In genomic region chr1:41888756-41889155, GRCh38 we compare ENCODE assay signal across 1 cellular context.
TF ChIP-seq lines count a peak whose summit lies in the region.

No MANE protein-coding gene starts in this region.

TF ChIP-seq in K562, 482 proteins besides CTCF, POLR2A, EP300 and RAD21 (continued from another document):
- peak; percentile 92 for TF ChIP-seq ZBTB26 (CRISPR knock-in tag; IDR thresholded peaks at IDR 0.05)
- 0 out of 4 replicates have a peak, but pooled peaks of 1 of the 2 experiments have one; percentile 12 for TF ChIP-seq FOXK2 (conservative IDR thresholded peaks at IDR 0.05 in 1 of 2, IDR thresholded peaks at IDR 0.05 in 1 of 2; ENCODE audit: low read depth in 2 of 2)
- no peak for TF ChIP-seq MCM7 (IDR thresholded peaks at IDR 0.05)
- TF ChIP-seq GMEB1 (CRISPR knock-in tag; IDR thresholded peaks at IDR 0.05), result no peak
- peak; percentile 76; the same call in 1 of the 2 replicates for TF ChIP-seq ELF4 (CRISPR knock-in tag; IDR thresholded peaks at IDR 0.05)
- peak; percentile 61; the same call in 1 of the 2 replicates for TF ChIP-seq THRB (CRISPR knock-in tag; conservative IDR thresholded peaks at IDR 0.05)
- peak; percentile 89; the same call in 1 of the 2 replicates for TF ChIP-seq OTX1 (CRISPR knock-in tag; IDR thresholded peaks at IDR 0.05)
- peak; percentile 31 for TF ChIP-seq PHF20 (IDR thresholded peaks at IDR 0.05; ENCODE audit: partially characterized antibody)
